ENCODE assay signal across 1 cellular context in genomic region chr2:151409601-151410484, GRCh38.
A peak's percentile ranks its signal among the peaks of the same experiment; 100 is the strongest.
TF ChIP-seq lines count a peak whose summit lies in the region.

TSS of gene RIF1 (plus strand) at chr2:151409902. CDS start at chr2:151410424, 522 bp downstream.

TF ChIP-seq in K562, 482 proteins besides CTCF, POLR2A, EP300 and RAD21 (continued from another document and continues in another):
- TF ChIP-seq ZNF655 (CRISPR knock-in tag; IDR thresholded peaks at IDR 0.05) = no peak
- 0 out of 2 replicates have a peak, but pooled peaks have one; percentile 24 for TF ChIP-seq PHB2 (IDR thresholded peaks at IDR 0.05; ENCODE audit: low read depth)
- TF ChIP-seq SRSF1 (IDR thresholded peaks at IDR 0.05; ENCODE audit: low read depth, low read length) = 0 out of 2 replicates have a peak, but pooled peaks have one; percentile 40
- no peak for TF ChIP-seq PTBP1 (IDR thresholded peaks at IDR 0.05; ENCODE audit: low read depth, low read length)
- TF ChIP-seq SRSF7 (optimal IDR thresholded peaks at IDR 0.05; ENCODE audit: low read depth, low read length) = no peak
- no peak for TF ChIP-seq ZNF134 (CRISPR knock-in tag; conservative IDR thresholded peaks at IDR 0.05)
- no peak; the same call in 1 of the 2 replicates for TF ChIP-seq TCF3 (CRISPR knock-in tag; IDR thresholded peaks at IDR 0.05)
- TF ChIP-seq KDM5B (IDR thresholded peaks at IDR 0.05; ENCODE audit: insufficient replicate concordance, low read depth, low read length) = peak; percentile 89
- TF ChIP-seq PRDM10 (IDR thresholded peaks at IDR 0.05; ENCODE audit: partially characterized antibody) = peak; percentile 68
- no peak for TF ChIP-seq MED1 (CRISPR knock-in tag; IDR thresholded peaks at IDR 0.05; ENCODE audit: borderline replicate concordance)
- TF ChIP-seq ZZZ3 (IDR thresholded peaks at IDR 0.05) = peak; percentile 91
- no peak for TF ChIP-seq XRCC4 (IDR thresholded peaks at IDR 0.05; ENCODE audit: extremely low read depth, insufficient read depth, insufficient read length)
- TF ChIP-seq ZBTB33 (CRISPR knock-in tag; IDR thresholded peaks at IDR 0.05) = peak; percentile 47
- TF ChIP-seq ZEB2 (IDR thresholded peaks at IDR 0.05) = 0 out of 2 replicates have a peak, but pooled peaks have one; percentile 46
- peak; percentile 98 for TF ChIP-seq AFF4 (CRISPR knock-in tag; IDR thresholded peaks at IDR 0.05)
- TF ChIP-seq NFXL1 (CRISPR knock-in tag; IDR thresholded peaks at IDR 0.05) = no peak
- peak; percentile 88 for TF ChIP-seq HMGXB4 (CRISPR knock-in tag; IDR thresholded peaks at IDR 0.05)
- TF ChIP-seq NCOA2 (IDR thresholded peaks at IDR 0.05; ENCODE audit: partially characterized antibody in 2 of 2) = no peak
- TF ChIP-seq CLOCK (CRISPR knock-in tag; IDR thresholded peaks at IDR 0.05; ENCODE audit: borderline replicate concordance) = no peak
- TF ChIP-seq CBX2 (IDR thresholded peaks at IDR 0.05; ENCODE audit: insufficient read depth, low read length, poor library complexity, severe bottlenecking) = no peak
- no peak for TF ChIP-seq SMARCA5 (IDR thresholded peaks at IDR 0.05)
- no peak for TF ChIP-seq NELFE (IDR thresholded peaks at IDR 0.05; ENCODE audit: insufficient read depth, insufficient read length)
- TF ChIP-seq TAF9B (IDR thresholded peaks at IDR 0.05; ENCODE audit: partially characterized antibody) = peak; percentile 88
- TF ChIP-seq MCM5 (IDR thresholded peaks at IDR 0.05; ENCODE audit: low read depth) = no peak
- no peak for TF ChIP-seq ELF4 (CRISPR knock-in tag; IDR thresholded peaks at IDR 0.05)
- no peak for TF ChIP-seq PATZ1 (CRISPR knock-in tag; IDR thresholded peaks at IDR 0.05; ENCODE audit: borderline replicate concordance)
- peak; percentile 81 for TF ChIP-seq GABPB1 (CRISPR knock-in tag; IDR thresholded peaks at IDR 0.05)
- no peak for TF ChIP-seq TSHZ1 (CRISPR knock-in tag; IDR thresholded peaks at IDR 0.05)
- TF ChIP-seq ZNF639 (CRISPR knock-in tag; conservative IDR thresholded peaks at IDR 0.05 in 1 of 2, IDR thresholded peaks at IDR 0.05 in 1 of 2) = peak in 1 of 2 experiments; percentile 25; a peak in 1 of 4 replicates
- no peak; the same call in 1 of the 2 replicates for TF ChIP-seq ZNF197 (CRISPR knock-in tag; IDR thresholded peaks at IDR 0.05; ENCODE audit: low read depth)
